14 cellular contexts compared by ENCODE assay signal in genomic region chr1:147565189-147565980, GRCh38. TPM values are rescaled to one million over a fixed set of nuclear protein-coding genes. Genes with fewer than 3 reads are reported as not detected.
DNase-seq lines count a peak whose midpoint lies in the region; TF ChIP-seq lines count a peak whose summit lies in the region.
"Had no signal": no experiment of that assay in that cellular context is flagged by ENCODE, and none has a peak within 500 bp of the region (broad histone marks: within the 10 kb centered on the region; RNA-seq: fewer than 3 reads in every experiment).

No MANE protein-coding gene starts in this region.

- DNase-seq in GM23248 = peak; percentile 40
- peak; percentile 14 for DNase-seq in NCI-H226
- peak; percentile 50 for DNase-seq in fibroblast of the aortic adventitia (ENCODE audit: low read depth)
- no peak for DNase-seq in DMS53 treated with DMSO at 0.1 percent for 48 hours (lab: John Stamatoyannopoulos, UW; ENCODE audit: unreplicated experiment)
- DNase-seq in mucosa of gallbladder (ENCODE audit: low spot score) = no peak
- DNase-seq in BE2C = no peak
- DNase-seq: Caco-2; CD4-positive, alpha-beta T cell; DMS153; DMS79 treated with DMSO at 0.1 percent for 48 hours; GF-D8 had no signal

- H3F3A ChIP-seq in GM23248 (ENCODE audit: insufficient read depth) = no peaks in the 10 kb centered on the region

- no peak overlapping the region for H3K4me2 ChIP-seq in GM23248 (ENCODE audit: unreplicated experiment)

- in situ Hi-C loops in GM23248 (cut with MboI) = no loop called here

- no peak overlapping the region for H3K9ac ChIP-seq in GM23248

- 90 to 91% methylated on average over 3 of the region's 3 CpGs for WGBS in GM23248 (ENCODE audit: low coverage in 1 of 2, low lambda C conversion rate in 2 of 2, missing lambda C conversion rate in 2 of 2), 2 experiments

- TF ChIP-seq CTCF in fibroblast of the aortic adventitia (IDR thresholded peaks at IDR 0.05; ENCODE audit: insufficient read depth, low read length) (no peak), BE2C (IDR thresholded peaks at IDR 0.05; ENCODE audit: low read depth, low read length) (no peak)

- H3K4me3 ChIP-seq in GM23248 = no peak overlapping the region
- no peak overlapping the region for H3K4me3 ChIP-seq in fibroblast of the aortic adventitia (ENCODE audit: low read depth, low read length)
- no peak overlapping the region for H3K4me3 ChIP-seq in BE2C (ENCODE audit: low read depth, low read length)
- H3K4me3 ChIP-seq: HAP-1, K562 had no signal

- H3K79me2 ChIP-seq in GM23248 (ENCODE audit: insufficient read depth) = no peaks in the 10 kb centered on the region

- no peaks in the 10 kb centered on the region for H3K36me3 ChIP-seq in GM23248 (ENCODE audit: low read depth)
- no peaks in the 10 kb centered on the region for H3K36me3 ChIP-seq in BE2C
- H3K36me3 ChIP-seq: HAP-1 had no signal

- H3K9me2 ChIP-seq in GM23248 (ENCODE audit: insufficient read depth) = no peaks in the 10 kb centered on the region

- no peaks in the 10 kb centered on the region for H3K27me3 ChIP-seq in GM23248 (replicated peaks; ENCODE audit: insufficient read depth)
- no peaks in the 10 kb centered on the region for H3K27me3 ChIP-seq in BE2C

- H3K4me1 ChIP-seq in GM23248 (ENCODE audit: insufficient read depth) (no peaks in the 10 kb centered on the region), BE2C (no peaks in the 10 kb centered on the region; the same call in 1 of the 2 replicates)
- H3K4me1 ChIP-seq: Caco-2 had no signal

- no peak overlapping the region for H3K27ac ChIP-seq in GM23248
- H3K27ac ChIP-seq: C4-2B had no signal

- no peaks in the 10 kb centered on the region for H3K9me3 ChIP-seq in GM23248 (ENCODE audit: low read depth)
- H3K9me3 ChIP-seq in BE2C = no peaks in the 10 kb centered on the region
- H3K9me3 ChIP-seq: Caco-2, HAP-1 had no signal

- no peak overlapping the region for H2AFZ ChIP-seq in GM23248

- H4K20me1 ChIP-seq in GM23248 (ENCODE audit: insufficient read depth) = no peaks in the 10 kb centered on the region

RNA-seq across cellular contexts. Expression of gene BCL9, which starts 24.1 kb away (rescaled TPM):
- 1.9 and 2.4 TPM in 2 replicates for total RNA-seq in GM23248 (2014; rRNA removed; shearing (Covaris generic))
- polyA plus RNA-seq in GM23248 (2016; fragmentation: Nextera tagmentation; extraction: Ambion mirVana) = 3.8 and 4.8 TPM in 2 replicates
- 1.6 and 8.9 TPM in 2 replicates for total RNA-seq in fibroblast of the aortic adventitia (ENCODE audit: low replicate concordance)
- total RNA-seq in mucosa of gallbladder = 23.6 TPM
- 15.8 TPM for polyA plus RNA-seq in BE2C (2012; ENCODE audit: insufficient read depth, insufficient read length, low read depth)

Comparison
In these comparisons a context has a peak if more than half of its experiments do, and no peak if none do; other contexts are left out.
1. DNase-seq: peak in GM23248 (single experiment), NCI-H226 (single experiment) and fibroblast of the aortic adventitia (single experiment); none in DMS53 treated with DMSO at 0.1 percent for 48 hours (single experiment), mucosa of gallbladder (single experiment) and BE2C (single experiment).